1 cellular context compared by ENCODE assay signal in the genomic region with DNA sequence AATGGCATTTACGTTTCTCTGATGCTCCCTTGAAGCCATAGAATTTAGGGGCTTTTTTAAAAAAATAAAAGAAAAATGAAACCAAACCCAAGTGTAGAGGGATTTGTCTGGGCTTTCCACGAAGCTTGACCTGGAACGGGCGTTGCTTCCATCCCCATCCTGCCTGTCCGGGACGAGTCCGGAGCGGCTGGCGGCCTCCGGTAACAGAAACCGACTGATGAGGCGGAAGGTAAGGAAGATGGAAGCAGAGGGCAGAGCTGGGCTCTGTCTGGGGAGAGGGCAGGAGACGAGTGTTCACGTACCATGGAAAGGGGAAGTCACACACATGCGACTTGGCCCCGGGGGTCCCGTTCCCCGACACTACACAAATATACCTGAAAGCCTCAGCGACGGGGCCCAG.
TF ChIP-seq lines count a peak whose summit lies in the region.

No MANE protein-coding gene starts in this region.

TF ChIP-seq in K562, 482 proteins besides CTCF, POLR2A, EP300 and RAD21:
- no peak for TF ChIP-seq ZNF133 (CRISPR knock-in tag; IDR thresholded peaks at IDR 0.05)
- TF ChIP-seq HDAC6 (IDR thresholded peaks at IDR 0.05; ENCODE audit: low read depth, low read length) = no peak
- TF ChIP-seq ZNF445 (CRISPR knock-in tag; IDR thresholded peaks at IDR 0.05; ENCODE audit: low read depth) = no peak
- peak; percentile 1 for TF ChIP-seq RBM22 (IDR thresholded peaks at IDR 0.05; ENCODE audit: low read depth, low read length, poor library complexity, severe bottlenecking)
- no peak for TF ChIP-seq TCF15 (CRISPR knock-in tag; IDR thresholded peaks at IDR 0.05)
- TF ChIP-seq, protein P1, sequence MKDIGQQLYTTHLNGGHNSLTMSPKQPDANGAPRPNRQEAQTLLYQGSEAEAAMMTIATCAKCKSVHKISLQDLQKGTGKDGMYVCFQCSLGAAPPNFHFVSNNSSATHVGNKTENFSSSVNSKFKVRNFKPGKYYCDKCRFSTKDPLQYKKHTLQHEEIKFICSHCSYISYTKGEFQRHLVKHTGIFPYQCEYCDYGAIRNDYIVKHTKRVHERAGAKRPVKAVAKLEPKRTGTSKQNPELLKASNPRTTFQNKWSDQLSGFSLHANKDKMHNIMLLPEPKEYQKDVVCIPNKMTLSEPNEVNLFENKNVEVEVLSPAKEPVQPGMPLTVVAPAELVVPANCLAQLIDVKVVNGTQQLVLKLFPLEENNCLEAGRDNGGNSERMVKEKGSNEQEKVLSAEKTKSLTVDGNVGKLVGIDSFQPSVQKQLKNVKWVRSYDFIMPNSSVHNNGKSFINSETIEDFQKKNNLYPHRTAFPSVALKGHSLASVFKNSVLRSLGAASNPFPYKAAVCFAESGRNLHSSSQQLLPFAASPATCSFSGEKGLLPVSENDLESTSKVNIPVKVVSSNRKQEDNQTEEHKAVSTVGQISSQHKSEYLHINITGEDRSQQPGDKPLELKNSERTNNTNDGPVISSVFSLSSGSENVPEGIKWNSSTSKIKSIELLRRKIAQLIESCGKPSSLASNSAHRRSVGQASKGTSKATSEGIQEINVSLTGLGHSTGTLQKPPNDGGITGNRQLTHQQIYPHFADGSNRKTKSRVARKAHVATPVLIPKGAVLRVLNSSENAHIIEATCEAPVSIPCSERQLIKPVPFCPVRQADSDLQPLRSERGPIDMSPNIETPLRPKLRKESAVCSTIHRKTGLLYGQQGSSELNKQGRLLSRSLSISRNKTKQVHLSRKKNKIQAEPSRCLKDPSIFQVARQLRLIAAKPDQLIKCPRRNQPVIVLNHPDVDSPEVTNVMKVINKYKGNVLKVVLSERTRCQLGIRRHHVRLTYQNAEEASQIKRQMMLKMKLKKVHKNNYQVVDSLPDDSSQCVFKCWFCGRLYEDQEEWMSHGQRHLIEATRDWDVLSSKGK (CRISPR knock-in tag; IDR thresholded peaks at IDR 0.05) = no peak
- TF ChIP-seq SOX6 (IDR thresholded peaks at IDR 0.05) = no peak
- no peak for TF ChIP-seq POLR3A (IDR thresholded peaks at IDR 0.05; ENCODE audit: borderline replicate concordance, extremely low read depth, insufficient read depth, insufficient read length)
TF ChIP-seq in K562: peak in this region for 1.
